ENCODE assay signal across 8 cellular contexts in the genomic region with DNA sequence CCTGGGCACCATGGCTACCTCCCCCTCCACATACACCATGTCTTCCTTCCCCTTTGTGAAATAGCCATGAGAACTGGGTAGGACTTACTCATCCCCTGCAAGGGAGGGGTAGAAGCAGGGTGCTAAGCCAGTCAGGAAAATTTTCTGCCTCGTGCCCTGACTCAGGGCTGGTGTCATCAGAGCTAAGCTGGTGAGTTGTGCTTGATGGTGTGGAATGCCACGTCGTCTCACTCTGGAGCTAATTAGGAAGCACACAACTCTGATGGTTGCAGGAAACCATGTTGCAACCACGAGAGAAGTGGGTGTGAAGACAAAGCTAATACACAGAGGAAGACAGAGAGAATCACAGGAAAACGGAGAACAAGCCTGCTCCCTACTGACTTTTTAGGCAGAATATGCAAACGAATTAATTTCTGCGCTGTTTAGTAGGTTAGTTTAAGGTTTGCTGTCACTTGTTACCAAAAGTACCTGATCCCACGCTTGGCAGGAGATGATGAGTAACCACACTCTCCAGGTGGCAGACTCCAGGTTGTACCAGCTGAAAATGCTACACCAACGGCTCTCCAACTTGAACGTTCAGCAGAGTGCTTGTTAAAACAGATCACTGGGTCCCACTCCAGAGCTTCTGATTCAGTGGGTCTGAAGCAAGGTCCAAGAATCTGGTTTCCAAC. TPM values are rescaled to one million over a fixed set of nuclear protein-coding genes. Genes with fewer than 3 reads are reported as not detected.
DNase-seq lines count a peak whose midpoint lies in the region; ATAC-seq and TF ChIP-seq lines count a peak whose summit lies in the region.

No MANE protein-coding gene starts in this region.

- peaks cover 25% of the 10 kb centered on the region for H3K79me1 ChIP-seq in mesenchymal stem cell (replicated peaks; ENCODE audit: low read length, poor library complexity, severe bottlenecking)

- H3K4me1 ChIP-seq in BLaER1 (peaks cover 17% of the 10 kb centered on the region), OCI-LY1 (ENCODE audit: insufficient read depth, low read length, severe bottlenecking) (peaks cover 11% of the 10 kb centered on the region), mesenchymal stem cell (ENCODE audit: control insufficient read depth, insufficient read depth, low read depth, low read length) (peaks cover 9% of the 10 kb centered on the region), tibial nerve (peaks cover 0 to 30% (median 0%) of the 10 kb centered on the region in 4 donors)

- H3K4me2 ChIP-seq in BLaER1 (peak overlapping the region; percentile 59), OCI-LY1 (ENCODE audit: low read length) (no peak overlapping the region), mesenchymal stem cell (ENCODE audit: low read length, poor library complexity, severe bottlenecking) (no peak overlapping the region)

- H3K4me3 ChIP-seq in BLaER1 = no peak overlapping the region
- no peak overlapping the region for H3K4me3 ChIP-seq in OCI-LY1 (ENCODE audit: low read depth, low read length, poor library complexity, severe bottlenecking)
- H3K4me3 ChIP-seq in mesenchymal stem cell (ENCODE audit: insufficient read depth in 1 of 2, low read depth in 1 of 2, low read length in 2 of 2) = no peak overlapping the region
- no peak overlapping the region for H3K4me3 ChIP-seq in tibial nerve

- WGBS in mesenchymal stem cell = 85% methylated on average over 10 of the region's 10 CpGs
- 54 to 70% methylated on average over 10 of the region's 10 CpGs for WGBS in tibial nerve, 2 donors

- TF ChIP-seq EP300 in tibial nerve (IDR thresholded peaks at IDR 0.05) = peak in 1 of 2 donors; percentile 79

- peak; percentile 93 for DNase-seq in amniotic epithelial cell (ENCODE audit: low read depth)
- peak; percentile 91 for DNase-seq in mesenchymal stem cell
- DNase-seq in tibial nerve (ENCODE audit: low spot score in 2 of 2) = peak in 1 of 2 donors; percentile 43
- no peak for DNase-seq in SHP77 treated with DMSO at 0.1 percent for 48 hours (lab: John Stamatoyannopoulos, UW)
- DNase-seq in NCI-H1048 (lab: John Stamatoyannopoulos, UW) = no peak

- H3F3A ChIP-seq in OCI-LY1 (ENCODE audit: insufficient read depth, low read length) = no peaks in the 10 kb centered on the region

- H2AK5ac ChIP-seq in mesenchymal stem cell (ENCODE audit: low read length, severe bottlenecking) = peak overlapping the region; percentile 62

- no peak overlapping the region for H2BK15ac ChIP-seq in mesenchymal stem cell (ENCODE audit: low read depth, poor library complexity, severe bottlenecking)

- no peak overlapping the region for H2BK12ac ChIP-seq in mesenchymal stem cell (ENCODE audit: low read length in 2 of 2)

- ATAC-seq in GM18519 (IDR thresholded peaks at IDR 0.05; ENCODE audit: low FRiP score, unreplicated experiment) = no peak

- TF ChIP-seq CTCF in OCI-LY1 (IDR thresholded peaks at IDR 0.05; ENCODE audit: low read length) (no peak), tibial nerve (IDR thresholded peaks at IDR 0.05) (no peak)

- H3K36me3 ChIP-seq in BLaER1 (peaks cover 92% of the 10 kb centered on the region), OCI-LY1 (ENCODE audit: insufficient read depth, low read length) (peaks cover 34% of the 10 kb centered on the region), mesenchymal stem cell (ENCODE audit: control insufficient read depth in 1 of 2, insufficient read depth in 2 of 2, low read depth in 1 of 2, low read length in 2 of 2) (peaks cover 0 to 8% of the 10 kb centered on the region in 2 experiments), tibial nerve (peaks cover 0 to 4% (median 0%) of the 10 kb centered on the region in 3 donors)

- no peak overlapping the region for H2BK5ac ChIP-seq in mesenchymal stem cell (ENCODE audit: low read depth, low read length, poor library complexity, severe bottlenecking)

- H3K4ac ChIP-seq in mesenchymal stem cell (ENCODE audit: low read depth in 1 of 2, low read length in 2 of 2) = no peak overlapping the region

- H4K91ac ChIP-seq in mesenchymal stem cell (ENCODE audit: low read length) = no peak overlapping the region

- no peak overlapping the region for H2BK120ac ChIP-seq in mesenchymal stem cell (ENCODE audit: low read depth, low read length)

- H2AFZ ChIP-seq in OCI-LY1 (ENCODE audit: low read length) (no peak overlapping the region), mesenchymal stem cell (ENCODE audit: low read depth, low read length) (no peak overlapping the region)

- H3K14ac ChIP-seq in mesenchymal stem cell (ENCODE audit: low read length in 2 of 2) = no peak overlapping the region

- H3K27ac ChIP-seq in BLaER1 (peak overlapping the region; percentile 65), OCI-LY1 (ENCODE audit: low read depth, low read length, poor library complexity, severe bottlenecking) (peak overlapping the region; percentile 6), mesenchymal stem cell (ENCODE audit: low read length, poor library complexity, severe bottlenecking) (peak overlapping the region; percentile 34), tibial nerve (peak overlapping the region in 3 of 4 donors; percentile 50 to 63 (median 57))

- H3K23ac ChIP-seq in mesenchymal stem cell (ENCODE audit: low read length in 2 of 2) = no peak overlapping the region

- peak overlapping the region; percentile 3; the same call in 1 of the 2 replicates for H3K9ac ChIP-seq in BLaER1
- no peak overlapping the region for H3K9ac ChIP-seq in OCI-LY1 (ENCODE audit: low read length)
- H3K9ac ChIP-seq in mesenchymal stem cell (ENCODE audit: low read length) = peak overlapping the region; percentile 71

- no peak overlapping the region for H3K18ac ChIP-seq in mesenchymal stem cell (ENCODE audit: low read depth in 1 of 2, low read length in 2 of 2)

- H3K79me2 ChIP-seq in OCI-LY1 (ENCODE audit: insufficient read depth, low read length) = 0 out of 2 replicates have a peak, but pooled peaks cover 3% of the 10 kb centered on the region

- H4K20me1 ChIP-seq in BLaER1 (peaks cover 54% of the 10 kb centered on the region), OCI-LY1 (ENCODE audit: insufficient read depth, low read length) (no peaks in the 10 kb centered on the region)

- H3K9me3 ChIP-seq in BLaER1 (peaks cover 36% of the 10 kb centered on the region), OCI-LY1 (ENCODE audit: low read length) (peaks cover 5% of the 10 kb centered on the region), mesenchymal stem cell (ENCODE audit: control insufficient read depth, low read length) (peaks cover 5% of the 10 kb centered on the region), tibial nerve (no peaks in the 10 kb centered on the region)

- H4K8ac ChIP-seq in mesenchymal stem cell (ENCODE audit: low read length) = no peak overlapping the region

- no peak for TF ChIP-seq POLR2A in tibial nerve (IDR thresholded peaks at IDR 0.05)

- no peaks in the 10 kb centered on the region for H3K9me2 ChIP-seq in OCI-LY1 (ENCODE audit: low read depth, low read length)

- H3K27me3 ChIP-seq in BLaER1 (no peaks in the 10 kb centered on the region), OCI-LY1 (ENCODE audit: insufficient read depth, low read length) (no peaks in the 10 kb centered on the region), mesenchymal stem cell (ENCODE audit: control insufficient read depth in 1 of 2, insufficient read depth in 1 of 2, low read length in 2 of 2) (no peaks in the 10 kb centered on the region), tibial nerve (no peaks in the 10 kb centered on the region)

RNA-seq across cellular contexts. Expression of gene STK10, which starts 54.5 kb away (rescaled TPM):
- polyA plus RNA-seq in mesenchymal stem cell (2013, experiment 1 of 2) = 23.9 TPM
- 21.2 TPM for polyA plus RNA-seq in mesenchymal stem cell (2013, experiment 2 of 2)
- 10 to 100 TPM; 35.4 to 75.6 (median 48.0) TPM for total RNA-seq in tibial nerve

Comparison
In these comparisons a context has a peak if more than half of its experiments do, and no peak if none do; other contexts are left out.
1. H3K27ac ChIP-seq: peak in every context shown above with its lines; median percentile 65 in BLaER1; 57 in tibial nerve; 34 in mesenchymal stem cell; 6 in OCI-LY1.
2. DNase-seq: peak in amniotic epithelial cell (single experiment) and mesenchymal stem cell (single experiment); none in SHP77 treated with DMSO at 0.1 percent for 48 hours (single experiment) and NCI-H1048 (single experiment).